ENCODE assay signal across 11 cellular contexts in the genomic region with DNA sequence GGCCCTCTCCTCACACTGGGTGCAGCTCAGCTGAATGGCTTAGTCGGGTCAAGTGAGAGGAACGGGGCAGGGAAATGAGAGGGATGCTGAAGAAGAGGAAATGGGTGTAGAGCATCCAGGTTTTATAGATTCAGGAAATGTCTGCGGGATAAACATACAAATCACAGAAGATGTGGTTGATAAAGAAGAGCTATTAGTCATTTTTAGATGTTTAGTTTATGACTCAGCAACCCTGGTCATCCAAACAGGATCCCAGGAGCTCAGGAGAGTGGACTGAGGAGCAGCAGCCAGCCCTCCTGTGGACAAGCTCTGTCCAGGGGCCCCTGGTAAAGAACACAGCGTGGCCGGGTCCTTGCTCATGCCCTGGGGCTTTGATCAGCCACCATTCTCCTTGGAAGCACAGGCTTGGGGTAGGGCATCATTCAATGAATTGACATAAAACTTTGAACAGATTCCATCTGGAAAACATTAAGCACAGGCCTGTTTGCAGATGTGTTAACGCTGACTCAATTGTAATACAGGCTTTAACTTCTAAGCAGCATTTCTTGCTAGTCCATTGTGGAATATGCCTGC.
A peak's percentile ranks its signal among the peaks of the same experiment; 100 is the strongest.
DNase-seq lines count a peak whose midpoint lies in the region; ATAC-seq and TF ChIP-seq lines count a peak whose summit lies in the region.
"Had no signal": no experiment of that assay in that cellular context is flagged by ENCODE, and none has a peak within 500 bp of the region (broad histone marks: within the 10 kb centered on the region; RNA-seq: fewer than 3 reads in every experiment).

No MANE protein-coding gene starts in this region.

- peak; percentile 92 for DNase-seq in DMS53 (lab: John Stamatoyannopoulos, UW)
- DNase-seq in PC-9 = peak; percentile 85 to 97
- DNase-seq in epidermal melanocyte (ENCODE audit: insufficient read length, low spot score) = peak; percentile 60
- DNase-seq in omental fat pad (ENCODE audit: low spot score) = no peak
- DNase-seq in midbrain (lab: John Stamatoyannopoulos, UW) = no peak
- no peak for DNase-seq in CD4-positive, alpha-beta memory T cell
- DNase-seq in D341Med (ENCODE audit: low spot score) = no peak
- DNase-seq in NCI-H524 (lab: John Stamatoyannopoulos, UW) = no peak
- DNase-seq: activated CD4-positive, alpha-beta T cell treated with anti-CD3 and anti-CD28 coated beads, Interleukin-2, amount 50 U/mL, for 48 hours; naive thymus-derived CD8-positive, alpha-beta T cell; NCI-H526 had no signal

- H3K36me3 Mint-ChIP-seq in CD4-positive, alpha-beta memory T cell = no peaks in the 10 kb centered on the region

- H3K4me2 ChIP-seq in PC-9 = peak overlapping the region; percentile 72

- H3K9me2 ChIP-seq in PC-9 (ENCODE audit: insufficient read depth) = no peaks in the 10 kb centered on the region

- BruUV-seq in PC-9 (replicated peaks; lab: Mats Ljungman, UMichigan) = no TSS peak

- no peak overlapping the region for H3K27ac Mint-ChIP-seq in CD4-positive, alpha-beta memory T cell

- peaks cover 0 to 3% (median 1%) of the 10 kb centered on the region in 4 donors for H3K4me1 Mint-ChIP-seq in CD4-positive, alpha-beta memory T cell

- POLR2A ChIA-PET in PC-9 (lab: Charles Lee; ENCODE audit: unreplicated experiment) = interaction anchor here (0.5 to 0.6 kb wide), 4 partner anchors 15 to 104 kb away, joined by 4 to 6 read pairs (median 6); no protein-coding TSS in a partner anchor
- POLR2A ChIA-PET in CD4-positive, alpha-beta memory T cell (lab: Charles Lee; ENCODE audit: partially characterized antibody) = no interaction called here

- peak overlapping the region; percentile 93 for H3K27ac ChIP-seq in PC-9
- H3K27ac ChIP-seq in CD4-positive, alpha-beta memory T cell (ENCODE audit: low read depth, low read length) = no peak overlapping the region

- H3K9me3 ChIP-seq in PC-9 (ENCODE audit: insufficient read depth, low read depth) = 0 out of 2 replicates have a peak, but pooled peaks cover 4% of the 10 kb centered on the region
- no peaks in the 10 kb centered on the region for H3K9me3 ChIP-seq in CD4-positive, alpha-beta memory T cell (ENCODE audit: control insufficient read depth in 1 of 2, low read length in 2 of 2)

- peaks cover 60% of the 10 kb centered on the region for H3K4me1 ChIP-seq in PC-9 (replicated peaks; ENCODE audit: insufficient read depth)
- no peaks in the 10 kb centered on the region for H3K4me1 ChIP-seq in CD4-positive, alpha-beta memory T cell (ENCODE audit: insufficient read depth, low read length)

- H3K4me3 Mint-ChIP-seq in CD4-positive, alpha-beta memory T cell = no peak overlapping the region

- CTCF ChIA-PET in PC-9 (lab: Charles Lee) = interaction anchor here (0.6 to 1.4 kb wide), 3 partner anchors 46 to 307 kb away, joined by 3 to 5 read pairs (median 3); no protein-coding TSS in a partner anchor
- CTCF ChIA-PET in CD4-positive, alpha-beta memory T cell (lab: Charles Lee; ENCODE audit: partially characterized antibody) = no interaction called here

- H3K9me3 Mint-ChIP-seq in CD4-positive, alpha-beta memory T cell = peaks cover 0 to 13% (median 4%) of the 10 kb centered on the region in 8 donors

- peak; percentile 80 for ATAC-seq in omental fat pad (ENCODE audit: low FRiP score)
- ATAC-seq: naive thymus-derived CD8-positive, alpha-beta T cell had no signal

- peaks cover 34% of the 10 kb centered on the region for H3K36me3 ChIP-seq in PC-9 (ENCODE audit: low read depth)
- H3K36me3 ChIP-seq in CD4-positive, alpha-beta memory T cell (ENCODE audit: insufficient read depth, low read length) = no peaks in the 10 kb centered on the region

- no peak for TF ChIP-seq CTCF in PC-9 (conservative IDR thresholded peaks at IDR 0.05)
- no peak for TF ChIP-seq CTCF in omental fat pad (IDR thresholded peaks at IDR 0.05)

- H3K27me3 ChIP-seq in PC-9 (ENCODE audit: insufficient read depth, low read depth) = no peaks in the 10 kb centered on the region
- no peaks in the 10 kb centered on the region for H3K27me3 ChIP-seq in CD4-positive, alpha-beta memory T cell (ENCODE audit: insufficient read depth, low read length)

- H4K20me1 ChIP-seq in PC-9 (ENCODE audit: insufficient read depth) = no peaks in the 10 kb centered on the region; the same call in 1 of the 2 replicates

- H3K27me3 Mint-ChIP-seq in CD4-positive, alpha-beta memory T cell = peaks cover 1 to 8% of the 10 kb centered on the region in 2 donors

- peaks cover 74% of the 10 kb centered on the region for H3F3A ChIP-seq in PC-9 (ENCODE audit: insufficient read depth, low read depth)

- intact Hi-C loops in PC-9 (cut with micrococcal nuclease; ENCODE audit: unreplicated experiment) = loop anchor here (1.0 to 10.0 kb wide), 6 partner anchors 9 to 288 kb away; no protein-coding TSS in a partner anchor
- intact Hi-C loops in CD4-positive, alpha-beta memory T cell (cut with micrococcal nuclease) = no loop called here

- no peak overlapping the region; the same call in 1 of the 2 replicates for H3K4me3 ChIP-seq in PC-9
- H3K4me3 ChIP-seq in CD4-positive, alpha-beta memory T cell (ENCODE audit: low read length in 2 of 2) = no peak overlapping the region

- no peak overlapping the region for H2AFZ ChIP-seq in PC-9

- peaks cover 76% of the 10 kb centered on the region for H3K79me2 ChIP-seq in PC-9 (ENCODE audit: low read depth)

Comparison
In these comparisons a context has a peak if more than half of its experiments do, and no peak if none do; other contexts are left out.
1. DNase-seq: peak in DMS53 (single experiment), PC-9 (2 of 2) and epidermal melanocyte (single experiment); none in omental fat pad (single experiment), midbrain (single experiment), CD4-positive, alpha-beta memory T cell (0 of 5), D341Med (single experiment) and NCI-H524 (0 of 2).